ENCODE assay signal across 23 cellular contexts in genomic region chrX:145630081-145630480, GRCh38.
"Had no signal": no experiment of that assay in that cellular context is flagged by ENCODE, and none has a peak within 500 bp of the region (broad histone marks: within the 10 kb centered on the region; RNA-seq: fewer than 3 reads in every experiment).

No MANE protein-coding gene starts in this region.

- FAIRE-seq: endometrium, keratinocyte had no signal

- DNase-seq: colonic mucosa; cortex of kidney; effector CD8-positive, alpha-beta T cell; effector memory CD8-positive, alpha-beta T cell; endodermal cell; erythroblast; esophagus squamous epithelium; foreskin melanocyte; gastrocnemius medialis; glutamatergic neuron; head of caudate nucleus; heart right ventricle; hippocampal formation; left cardiac atrium; left lung; left ventricle myocardium superior; lower lobe of right lung; mesenchymal stem cell; midbrain; naive thymus-derived CD4-positive, alpha-beta T cell had no signal

- H3K4me1 ChIP-seq: colonic mucosa, esophagus squamous epithelium, gastrocnemius medialis, heart right ventricle, left lung, lower lobe of right lung had no signal

- H3K27ac ChIP-seq: colonic mucosa, epithelial cell of prostate, esophagus squamous epithelium, gastrocnemius medialis, heart right ventricle, left lung, lower lobe of right lung had no signal

- H3K4me3 ChIP-seq: colonic mucosa, esophagus squamous epithelium, gastrocnemius medialis, heart right ventricle, left lung, lower lobe of right lung had no signal

- H3K9me3 ChIP-seq: colonic mucosa, gastrocnemius medialis, lower lobe of right lung had no signal

- H3K27me3 ChIP-seq: colonic mucosa, esophagus squamous epithelium, gastrocnemius medialis, heart right ventricle, left lung had no signal

- H3K36me3 ChIP-seq: colonic mucosa, esophagus squamous epithelium, gastrocnemius medialis, heart right ventricle, left lung, lower lobe of right lung had no signal
